1 cellular context compared by ENCODE assay signal in genomic region chr4:9977518-9978031, GRCh38.
TF ChIP-seq lines count a peak whose summit lies in the region.

No MANE protein-coding gene starts in this region.

TF ChIP-seq in IMR-90, 13 proteins besides CTCF, POLR2A, EP300 and RAD21 (continued from another document):
- no peak for TF ChIP-seq FOS (IDR thresholded peaks at IDR 0.05; ENCODE audit: low read depth, low read length)
- TF ChIP-seq MAFK (IDR thresholded peaks at IDR 0.05; ENCODE audit: low read depth, low read length) = no peak
- TF ChIP-seq SMC3 (IDR thresholded peaks at IDR 0.05; ENCODE audit: low read depth, low read length) = no peak
- TF ChIP-seq USF2 (IDR thresholded peaks at IDR 0.05; ENCODE audit: low read depth, low read length) = no peak
- TF ChIP-seq NFE2L2 (IDR thresholded peaks at IDR 0.05; ENCODE audit: low read depth, low read length) = no peak
